In the genomic region with DNA sequence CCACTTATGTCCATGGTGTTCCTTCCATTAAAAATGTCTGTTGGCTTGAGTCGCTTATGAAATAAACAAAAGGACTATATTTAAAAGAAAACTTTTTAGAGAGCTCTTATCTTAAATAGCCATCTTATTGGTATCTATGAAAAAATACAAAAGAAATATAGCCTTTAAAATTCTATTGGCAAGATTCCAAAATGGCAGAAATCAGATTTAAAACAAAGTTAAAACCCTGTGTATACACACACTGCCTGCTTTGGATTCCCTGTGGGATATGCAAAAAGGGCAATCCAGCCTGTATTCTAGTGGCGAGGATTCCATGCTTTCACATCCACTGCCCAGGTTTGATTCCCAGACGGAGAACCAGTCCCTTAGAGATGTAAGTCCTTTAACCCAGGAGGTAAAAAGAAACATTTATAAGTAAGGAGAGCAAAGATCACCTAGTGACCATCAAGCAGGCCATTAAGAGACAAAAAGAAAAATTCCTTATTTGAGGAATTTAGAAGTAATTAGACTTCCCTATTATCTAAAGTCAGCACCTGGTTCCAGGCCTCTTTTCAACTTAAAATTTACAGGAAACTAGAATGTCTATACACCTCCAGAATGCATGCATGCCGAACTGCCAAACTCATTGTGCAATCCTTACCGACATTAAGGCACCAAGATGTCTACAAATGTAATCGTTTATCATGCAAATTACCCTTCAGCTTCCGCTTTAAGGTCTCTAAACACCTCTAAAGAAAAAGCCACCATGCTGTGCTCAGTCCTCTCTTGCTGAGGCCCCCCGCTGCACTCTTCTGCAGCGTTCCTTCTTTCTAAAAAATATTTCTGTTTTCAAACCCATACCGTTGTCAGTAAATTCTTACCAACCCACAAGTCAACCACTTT, we compare ENCODE assay signal across 16 cellular contexts.
DNase-seq lines count a peak whose midpoint lies in the region; ATAC-seq and TF ChIP-seq lines count a peak whose summit lies in the region.
"Had no signal": no experiment of that assay in that cellular context is flagged by ENCODE, and none has a peak within 500 bp of the region (broad histone marks: within the 10 kb centered on the region; RNA-seq: fewer than 3 reads in every experiment).

No MANE protein-coding gene starts in this region.

- H3K27me3 ChIP-seq in Caco-2 (replicated peaks; ENCODE audit: control insufficient read depth, insufficient read depth, low read length) (no peaks in the 10 kb centered on the region), HUES6 (ENCODE audit: control insufficient read depth, insufficient read depth, low read length) (peaks cover 4% of the 10 kb centered on the region; the same call in 1 of the 2 replicates)
- H3K27me3 ChIP-seq: gastrocnemius medialis had no signal

- H3K4me3 ChIP-seq in Caco-2 (ENCODE audit: low read depth, low read length) (no peak overlapping the region), HUES6 (ENCODE audit: low read depth, low read length) (0 out of 2 replicates have a peak overlapping the region, but pooled peaks have one; percentile 16)
- H3K4me3 ChIP-seq: gastrocnemius medialis, lung had no signal

- no peak overlapping the region for H3K4me3 Mint-ChIP-seq in Caco-2 (ENCODE audit: unreplicated experiment)
- H3K4me3 Mint-ChIP-seq: dendritic cell treated with granulocyte-macrophage colony-stimulating factor and Interleukin-4, amounts not matched to agents 40 ng/mL and 50 ng/mL, for 4 days had no signal

- H3K36me3 Mint-ChIP-seq in Caco-2 (ENCODE audit: insufficient read depth, unreplicated experiment), result peaks cover 6% of the 10 kb centered on the region

- no TSS peak for BruUV-seq in Caco-2 (replicated peaks; lab: Mats Ljungman, UMichigan)

- H3K36me3 ChIP-seq in Caco-2 (ENCODE audit: control insufficient read depth, insufficient read depth, low read length) (no peaks in the 10 kb centered on the region), HUES6 (ENCODE audit: control insufficient read depth, insufficient read depth, low read length) (no peaks in the 10 kb centered on the region)
- H3K36me3 ChIP-seq: gastrocnemius medialis had no signal

- TF ChIP-seq CTCF in Caco-2 (IDR thresholded peaks at IDR 0.05; ENCODE audit: insufficient read depth in 1 of 2, low read depth in 1 of 2, low read length in 1 of 2, severe bottlenecking in 1 of 2, unreplicated experiment in 1 of 2), result no peak
- no peak for TF ChIP-seq CTCF in VCaP (conservative IDR thresholded peaks at IDR 0.05)

- POLR2A ChIA-PET in Caco-2 (lab: Charles Lee), result no interaction called here

- CTCF ChIA-PET in Caco-2 (lab: Charles Lee), result no interaction called here

- H3K27ac Mint-ChIP-seq in Caco-2 (ENCODE audit: unreplicated experiment), result peak overlapping the region; percentile 29
- H3K27ac Mint-ChIP-seq: dendritic cell treated with granulocyte-macrophage colony-stimulating factor and Interleukin-4, amounts not matched to agents 40 ng/mL and 50 ng/mL, for 4 days had no signal

- DNase-seq in Caco-2 (no peak), iPS-NIHi11 (ENCODE audit: low spot score) (peak; percentile 50), RPMI8226 (no peak)
- DNase-seq in activated T-cell treated with anti-CD3 and anti-CD28 coated beads, Interleukin-2, amount 50 U/mL, for 48 hours, result no peak
- DNase-seq: activated naive CD4-positive, alpha-beta T cell treated with anti-CD3 and anti-CD28 coated beads, Interleukin-2, amount 50 U/mL, for 16 hours; gastrocnemius medialis; GF-D8; NCI-H1930; NCI-H526 treated with DMSO at 0.1 percent for 48 hours; stimulated activated CD4-positive, alpha-beta T cell treated with anti-CD3 and anti-CD28 coated beads, Interleukin-4, amount 100 ng/mL, for 1 hour; substantia nigra had no signal

- H3K4me1 Mint-ChIP-seq in Caco-2 (ENCODE audit: low read depth, unreplicated experiment), result peaks cover 17% of the 10 kb centered on the region

- peak overlapping the region; percentile 74 for H3K27ac ChIP-seq in HUES6 (ENCODE audit: low read depth, low read length)
- peak overlapping the region; percentile 24; the same call in 1 of the 2 replicates for H3K27ac ChIP-seq in VCaP
- H3K27ac ChIP-seq: gastrocnemius medialis had no signal

- no peaks in the 10 kb centered on the region for H3K27me3 Mint-ChIP-seq in Caco-2 (ENCODE audit: insufficient read depth, unreplicated experiment)
- H3K27me3 Mint-ChIP-seq: dendritic cell treated with granulocyte-macrophage colony-stimulating factor and Interleukin-4, amounts not matched to agents 40 ng/mL and 50 ng/mL, for 4 days had no signal

- peak overlapping the region; percentile 36 for H3K9ac ChIP-seq in HUES6 (ENCODE audit: low read length)

- H3K9me3 ChIP-seq in Caco-2, result peaks cover 13% of the 10 kb centered on the region
- H3K9me3 ChIP-seq in HUES6 (ENCODE audit: control insufficient read depth, insufficient read depth, low read depth, low read length), result peaks cover 4% of the 10 kb centered on the region; the same call in 1 of the 2 replicates

- H3K4me1 ChIP-seq in Caco-2 (peaks cover 13% of the 10 kb centered on the region; the same call in 1 of the 2 replicates), HUES6 (ENCODE audit: control insufficient read depth, insufficient read depth, low read length) (peaks cover 60% of the 10 kb centered on the region)
- H3K4me1 ChIP-seq: gastrocnemius medialis had no signal

- intact Hi-C loops in Caco-2 (cut with micrococcal nuclease; ENCODE audit: unreplicated experiment), result no loop called here

- peaks cover 14% of the 10 kb centered on the region for H3K9me3 Mint-ChIP-seq in Caco-2 (ENCODE audit: unreplicated experiment)

- ATAC-seq in HG03520 (IDR thresholded peaks at IDR 0.05; ENCODE audit: unreplicated experiment), result no peak
- ATAC-seq: gastrocnemius medialis had no signal
